9 cellular contexts compared by ENCODE assay signal in the genomic region with DNA sequence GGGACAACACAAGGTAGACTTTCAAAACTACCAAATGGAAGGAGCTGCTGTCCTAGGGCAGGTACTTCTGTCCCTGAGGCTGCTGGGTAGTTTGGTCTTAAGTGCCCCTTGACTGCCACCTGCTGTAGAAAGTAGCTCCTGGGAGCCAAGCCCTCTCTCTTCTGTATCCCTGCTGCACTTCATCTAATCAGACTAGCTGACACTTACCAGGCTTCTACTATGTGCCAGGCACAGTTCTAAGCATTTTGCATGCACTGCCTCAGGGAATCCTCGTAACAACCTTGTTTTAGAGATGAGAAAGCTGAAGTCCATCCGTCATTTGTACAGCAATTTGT. TPM values are rescaled to one million over a fixed set of nuclear protein-coding genes. Genes with fewer than 3 reads are reported as not detected.
A peak's percentile ranks its signal among the peaks of the same experiment; 100 is the strongest.
DNase-seq lines count a peak whose midpoint lies in the region; ATAC-seq and TF ChIP-seq lines count a peak whose summit lies in the region.
"Had no signal": no experiment of that assay in that cellular context is flagged by ENCODE, and none has a peak within 500 bp of the region (broad histone marks: within the 10 kb centered on the region; RNA-seq: fewer than 3 reads in every experiment).

No MANE protein-coding gene starts in this region.

- TF ChIP-seq CTCF in nephron (IDR thresholded peaks at IDR 0.05; ENCODE audit: unreplicated experiment in 3 of 3) = peak; percentile 13 to 31 (median 25)
- TF ChIP-seq CTCF in glutamatergic neuron (IDR thresholded peaks at IDR 0.05; ENCODE audit: partially characterized antibody, unreplicated experiment) = no peak

- DNase-seq in EH (ENCODE audit: low read depth) (peak; percentile 67), HUDEP-2 (lab: John Stamatoyannopoulos, UW; ENCODE audit: unreplicated experiment in 76 of 76) (peak in 44 of 76 experiments; percentile 5 to 63 (median 24)), SK-MEL-5 (ENCODE audit: low read depth, low spot score) (peak; percentile 46), glutamatergic neuron (no peak)
- DNase-seq in central memory CD8-positive, alpha-beta T cell (ENCODE audit: low spot score in 2 of 2) = no peak

- in situ Hi-C loops in SK-MEL-5 (cut with HindIII; ENCODE audit: low pct_unique_long_range_greater_than_20kb, low sequenced_read_pairs) = no loop called here

- H3K36me3 Mint-ChIP-seq in central memory CD8-positive, alpha-beta T cell (ENCODE audit: insufficient read depth) = peaks cover 4% of the 10 kb centered on the region
- H3K36me3 Mint-ChIP-seq in nephron (ENCODE audit: low read depth) (peaks cover 44% of the 10 kb centered on the region), glutamatergic neuron (ENCODE audit: unreplicated experiment) (no peaks in the 10 kb centered on the region)

- H3K4me1 Mint-ChIP-seq in central memory CD8-positive, alpha-beta T cell = no peaks in the 10 kb centered on the region
- H3K4me1 Mint-ChIP-seq in nephron (peaks cover 6% of the 10 kb centered on the region), glutamatergic neuron (ENCODE audit: low read depth, unreplicated experiment) (peaks cover 15% of the 10 kb centered on the region)

- H3K4me3 Mint-ChIP-seq in central memory CD8-positive, alpha-beta T cell = no peak overlapping the region
- no peak overlapping the region for H3K4me3 Mint-ChIP-seq in nephron
- H3K4me3 Mint-ChIP-seq in glutamatergic neuron (ENCODE audit: unreplicated experiment) = no peak overlapping the region
- H3K4me3 Mint-ChIP-seq: T-helper 1 cell treated with Interleukin-12 subunit alpha and Interleukin-12 subunit beta and Interleukin-4 antibody, amounts not matched to agents 30 μg/mL and 1 μg/mL, for 36 hours had no signal

- H3K27me3 Mint-ChIP-seq in central memory CD8-positive, alpha-beta T cell = no peaks in the 10 kb centered on the region
- H3K27me3 Mint-ChIP-seq in nephron (ENCODE audit: low read depth) (no peaks in the 10 kb centered on the region), glutamatergic neuron (ENCODE audit: unreplicated experiment) (peaks cover 3% of the 10 kb centered on the region)

- peak; percentile 67 for ATAC-seq in central memory CD8-positive, alpha-beta T cell (replicated peaks; ENCODE audit: extremely low read depth, poor library complexity, severe bottlenecking)
- ATAC-seq in GM18870 (IDR thresholded peaks at IDR 0.05; ENCODE audit: unreplicated experiment) (no peak), HG03095 (IDR thresholded peaks at IDR 0.05; ENCODE audit: unreplicated experiment) (no peak)

- H3K9me3 Mint-ChIP-seq in central memory CD8-positive, alpha-beta T cell = no peaks in the 10 kb centered on the region
- H3K9me3 Mint-ChIP-seq in nephron (no peaks in the 10 kb centered on the region), glutamatergic neuron (ENCODE audit: unreplicated experiment) (no peaks in the 10 kb centered on the region)
- H3K9me3 Mint-ChIP-seq: T-helper 1 cell treated with Interleukin-12 subunit alpha and Interleukin-12 subunit beta and Interleukin-4 antibody, amounts not matched to agents 30 μg/mL and 1 μg/mL, for 36 hours had no signal

- no peak overlapping the region for H3K27ac Mint-ChIP-seq in central memory CD8-positive, alpha-beta T cell (ENCODE audit: low read depth)
- H3K27ac Mint-ChIP-seq in nephron (no peak overlapping the region), glutamatergic neuron (ENCODE audit: unreplicated experiment) (no peak overlapping the region)
- H3K27ac Mint-ChIP-seq: T-helper 1 cell treated with Interleukin-12 subunit alpha and Interleukin-12 subunit beta and Interleukin-4 antibody, amounts not matched to agents 30 μg/mL and 1 μg/mL, for 36 hours had no signal

RNA-seq across cellular contexts. Expression of gene SRSF4, which starts 15.9 kb away (rescaled TPM):
- 22.6 and 28.4 TPM in 2 replicates for total RNA-seq in SK-MEL-5 (2014; rRNA removed; shearing (Covaris generic))
- 31.3 and 40.1 TPM in 2 replicates for polyA plus RNA-seq in SK-MEL-5 (2015; cell fraction: cytosol; rRNA removed)
- polyA plus RNA-seq in SK-MEL-5 (2015; cell fraction: nucleus; rRNA removed) = 70.2 and 79.7 TPM in 2 replicates
- total RNA-seq in glutamatergic neuron (ENCODE audit: unreplicated experiment) = 69.0 TPM

RNA-seq across cellular contexts. Expression of gene MECR, which starts 33.2 kb away (rescaled TPM):
- 19.5 and 25.8 TPM in 2 replicates for total RNA-seq in SK-MEL-5 (2014; rRNA removed; shearing (Covaris generic))
- 37.7 and 37.9 TPM in 2 replicates for polyA plus RNA-seq in SK-MEL-5 (2015; cell fraction: cytosol; rRNA removed)
- 57.8 and 66.1 TPM in 2 replicates for polyA plus RNA-seq in SK-MEL-5 (2015; cell fraction: nucleus; rRNA removed)
- total RNA-seq in glutamatergic neuron (ENCODE audit: unreplicated experiment) = 21.4 TPM

RNA-seq across cellular contexts. Expression of gene PTPRU, which starts 38.8 kb away (rescaled TPM):
- total RNA-seq in SK-MEL-5 (2014; rRNA removed; shearing (Covaris generic)) = 3.3 and 4.0 TPM in 2 replicates
- polyA plus RNA-seq in SK-MEL-5 (2015; cell fraction: cytosol; rRNA removed) = 10.7 and 13.5 TPM in 2 replicates
- 11.2 and 21.4 TPM in 2 replicates for polyA plus RNA-seq in SK-MEL-5 (2015; cell fraction: nucleus; rRNA removed)
- total RNA-seq in glutamatergic neuron (ENCODE audit: unreplicated experiment) = 92.5 TPM

Comparison
In these comparisons a context has a peak if more than half of its experiments do, and no peak if none do; other contexts are left out.
1. DNase-seq: peak in EH (single experiment), HUDEP-2 (44 of 76) and SK-MEL-5 (single experiment); none in central memory CD8-positive, alpha-beta T cell (0 of 2) and glutamatergic neuron (single experiment).
2. RNA of gene PTPRU, which starts 38.8 kb away (total RNA-seq): 92.5 TPM in glutamatergic neuron (single experiment); 3.3 to 4.0 TPM in SK-MEL-5; every median in the first group is over 10 times any median in the second.